Comparison of ENCODE assay signal across 1 cellular context in the genomic region with DNA sequence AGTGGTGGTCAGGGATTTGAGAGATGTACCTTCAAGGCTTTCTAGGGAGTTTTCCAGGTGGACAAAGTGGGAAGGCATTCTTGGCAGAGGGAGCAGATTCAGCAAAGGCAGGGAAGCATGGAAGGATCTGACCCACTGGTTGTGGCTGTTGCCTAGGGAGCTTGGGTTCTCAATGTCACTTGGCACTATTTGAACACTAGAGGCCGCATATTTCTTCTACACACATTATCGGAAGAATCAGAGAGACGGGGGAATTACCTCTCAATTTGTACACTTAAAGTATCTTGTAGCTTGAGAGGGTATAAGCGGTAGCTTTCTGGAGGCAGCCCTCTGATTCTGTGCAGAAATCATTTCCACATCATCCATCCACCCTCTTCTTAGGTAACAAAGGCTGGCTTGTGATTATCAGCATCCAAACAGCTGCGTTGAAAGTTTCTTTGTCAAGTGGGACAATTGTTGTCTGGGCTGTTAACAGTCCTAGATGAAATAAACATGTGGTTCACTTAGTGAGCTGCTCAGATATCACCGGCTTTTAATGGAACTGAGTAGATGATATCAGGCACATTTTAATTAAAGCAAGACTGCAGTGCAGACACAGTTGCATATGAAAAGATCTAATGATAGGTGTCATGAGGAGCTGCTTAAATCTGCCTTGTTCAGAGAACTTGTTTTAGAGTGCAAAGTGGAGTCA.
TF ChIP-seq lines count a peak whose summit lies in the region.

No MANE protein-coding gene starts in this region.

TF ChIP-seq in GM23338, 12 proteins besides CTCF, POLR2A, EP300 and RAD21 (continued from another document):
- TF ChIP-seq EZH2phosphoT487 (IDR thresholded peaks at IDR 0.05; ENCODE audit: unreplicated experiment) (no peak), JUNB (IDR thresholded peaks at IDR 0.05; ENCODE audit: unreplicated experiment) (no peak), ZNF462 (CRISPR knock-in tag; IDR thresholded peaks at IDR 0.05) (no peak), NANOG (IDR thresholded peaks at IDR 0.05; ENCODE audit: borderline replicate concordance) (no peak), POLR2AphosphoS5 (IDR thresholded peaks at IDR 0.05; ENCODE audit: low read depth) (no peak), ETS1 (IDR thresholded peaks at IDR 0.05) (no peak)
